ENCODE assay signal across 1 cellular context in genomic region chr13:33256148-33256547, GRCh38.
TF ChIP-seq lines count a peak whose summit lies in the region.

No MANE protein-coding gene starts in this region.

TF ChIP-seq in H1, 55 proteins besides CTCF, POLR2A, EP300 and RAD21 (continued from another document):
- TF ChIP-seq CHD7 (IDR thresholded peaks at IDR 0.05; ENCODE audit: insufficient replicate concordance, low read length) (no peak), CBX5 (IDR thresholded peaks at IDR 0.05; ENCODE audit: low read depth, low read length) (no peak)
